ENCODE assay signal across 16 cellular contexts in genomic region chr15:35307026-35307425, GRCh38.
DNase-seq lines count a peak whose midpoint lies in the region; ATAC-seq and TF ChIP-seq lines count a peak whose summit lies in the region.
"Had no signal": no experiment of that assay in that cellular context is flagged by ENCODE, and none has a peak within 500 bp of the region (broad histone marks: within the 10 kb centered on the region; RNA-seq: fewer than 3 reads in every experiment).

No MANE protein-coding gene starts in this region.

- no peaks in the 10 kb centered on the region for H3K9me3 Mint-ChIP-seq in endothelial cell (ENCODE audit: unreplicated experiment)
- no peaks in the 10 kb centered on the region for H3K9me3 Mint-ChIP-seq in mesothelial cell of epicardium
- H3K9me3 Mint-ChIP-seq: activated CD4-positive, alpha-beta memory T cell treated with anti-CD3 and anti-CD28 coated beads for 36 hours had no signal

- H3K27me3 ChIP-seq in stomach smooth muscle (ENCODE audit: control insufficient read depth in 1 of 2, insufficient read depth in 2 of 2, low read length in 2 of 2) (no peaks in the 10 kb centered on the region), psoas muscle (ENCODE audit: insufficient read depth in 3 of 3, low read length in 2 of 3) (no peaks in the 10 kb centered on the region)
- H3K27me3 ChIP-seq: body of pancreas had no signal

- peaks cover 3% of the 10 kb centered on the region for H3K4me1 ChIP-seq in stomach smooth muscle (ENCODE audit: control insufficient read depth, insufficient read depth, low read length)
- H3K4me1 ChIP-seq in psoas muscle = peaks cover 8% of the 10 kb centered on the region

- H3K9ac ChIP-seq in stomach smooth muscle (ENCODE audit: low read length in 2 of 2) = no peak overlapping the region

- WGBS in psoas muscle, 3 donors = 33 to 59% (median 38%) methylated on average over 1 of the region's 1 CpG

- no peak overlapping the region for H3K4me3 Mint-ChIP-seq in endothelial cell (ENCODE audit: unreplicated experiment)
- no peak overlapping the region for H3K4me3 Mint-ChIP-seq in mesothelial cell of epicardium
- H3K4me3 Mint-ChIP-seq in T-helper 17 cell = no peak overlapping the region
- H3K4me3 Mint-ChIP-seq: activated CD4-positive, alpha-beta memory T cell treated with anti-CD3 and anti-CD28 coated beads for 36 hours had no signal

- peak; percentile 82 for DNase-seq in NCI-H69 (lab: John Stamatoyannopoulos, UW)
- DNase-seq in endothelial cell (ENCODE audit: low spot score) = no peak
- DNase-seq in mesothelial cell of epicardium (ENCODE audit: low spot score in 2 of 2, unreplicated experiment in 2 of 2) = no peak
- DNase-seq in NCI-H1105 (lab: John Stamatoyannopoulos, UW) = no peak
- DNase-seq in T-helper 17 cell = no peak
- no peak for DNase-seq in psoas muscle
- DNase-seq: activated CD4-positive, alpha-beta memory T cell treated with anti-CD3 and anti-CD28 coated beads for 36 hours; C1 segment of cervical spinal cord; effector memory CD4-positive, alpha-beta T cell; KBM-7; NCI-H526; occipital lobe; SHP77 had no signal

- peaks cover 2% of the 10 kb centered on the region for H3K27me3 Mint-ChIP-seq in endothelial cell (ENCODE audit: unreplicated experiment)
- no peaks in the 10 kb centered on the region for H3K27me3 Mint-ChIP-seq in mesothelial cell of epicardium (ENCODE audit: low read depth)
- H3K27me3 Mint-ChIP-seq in T-helper 17 cell = no peaks in the 10 kb centered on the region
- H3K27me3 Mint-ChIP-seq: activated CD4-positive, alpha-beta memory T cell treated with anti-CD3 and anti-CD28 coated beads for 36 hours had no signal

- H3K27ac Mint-ChIP-seq in endothelial cell (ENCODE audit: unreplicated experiment) (peak overlapping the region; percentile 90), mesothelial cell of epicardium (peak overlapping the region; percentile 98), T-helper 17 cell (no peak overlapping the region)
- H3K27ac Mint-ChIP-seq: activated CD4-positive, alpha-beta memory T cell treated with anti-CD3 and anti-CD28 coated beads for 36 hours had no signal

- peaks cover 41% of the 10 kb centered on the region for H3K4me1 Mint-ChIP-seq in endothelial cell (ENCODE audit: unreplicated experiment)
- H3K4me1 Mint-ChIP-seq in mesothelial cell of epicardium = peaks cover 76% of the 10 kb centered on the region
- H3K4me1 Mint-ChIP-seq in T-helper 17 cell = no peaks in the 10 kb centered on the region

- ATAC-seq in T-helper 17 cell (no peak), psoas muscle (no peak)
- no peak for ATAC-seq in activated CD4-positive, CD25-positive, alpha-beta regulatory T cell treated with anti-CD3 and anti-CD28 coated beads, Interleukin-2, amount 50 U/mL, for 24 hours

- intact Hi-C loops in psoas muscle (cut with DNase I) = no loop called here

- H3K4me3 ChIP-seq in stomach smooth muscle (ENCODE audit: low read length in 2 of 2) (no peak overlapping the region), psoas muscle (no peak overlapping the region)
- H3K4me3 ChIP-seq: body of pancreas had no signal

- H3K36me3 Mint-ChIP-seq in endothelial cell (ENCODE audit: low read depth, unreplicated experiment) (no peaks in the 10 kb centered on the region), mesothelial cell of epicardium (no peaks in the 10 kb centered on the region), T-helper 17 cell (ENCODE audit: low read depth) (no peaks in the 10 kb centered on the region)
- H3K36me3 Mint-ChIP-seq: activated CD4-positive, alpha-beta memory T cell treated with anti-CD3 and anti-CD28 coated beads for 36 hours had no signal

- H3K9me3 ChIP-seq in stomach smooth muscle (ENCODE audit: control insufficient read depth in 2 of 2, low read length in 2 of 2) (no peaks in the 10 kb centered on the region), T-helper 17 cell (ENCODE audit: control insufficient read depth, low read length, poor library complexity, severe bottlenecking) (no peaks in the 10 kb centered on the region), psoas muscle (no peaks in the 10 kb centered on the region)
- H3K9me3 ChIP-seq: body of pancreas had no signal

- peak overlapping the region; percentile 37 for H3K27ac ChIP-seq in stomach smooth muscle (ENCODE audit: low read length)
- H3K27ac ChIP-seq in psoas muscle = no peak overlapping the region
- H3K27ac ChIP-seq: body of pancreas had no signal

- H3K36me3 ChIP-seq in stomach smooth muscle (ENCODE audit: control insufficient read depth in 2 of 2, insufficient read depth in 2 of 2, low read length in 2 of 2) (no peaks in the 10 kb centered on the region), psoas muscle (ENCODE audit: insufficient read depth in 1 of 2, low read depth in 1 of 2) (no peaks in the 10 kb centered on the region)

- TF ChIP-seq CTCF in endothelial cell (IDR thresholded peaks at IDR 0.05; ENCODE audit: unreplicated experiment) = no peak
- TF ChIP-seq CTCF in mesothelial cell of epicardium (IDR thresholded peaks at IDR 0.05; ENCODE audit: unreplicated experiment) = no peak
- no peak for TF ChIP-seq CTCF in psoas muscle (IDR thresholded peaks at IDR 0.05)
